Comparison of ENCODE assay signal across 17 cellular contexts in the genomic region with DNA sequence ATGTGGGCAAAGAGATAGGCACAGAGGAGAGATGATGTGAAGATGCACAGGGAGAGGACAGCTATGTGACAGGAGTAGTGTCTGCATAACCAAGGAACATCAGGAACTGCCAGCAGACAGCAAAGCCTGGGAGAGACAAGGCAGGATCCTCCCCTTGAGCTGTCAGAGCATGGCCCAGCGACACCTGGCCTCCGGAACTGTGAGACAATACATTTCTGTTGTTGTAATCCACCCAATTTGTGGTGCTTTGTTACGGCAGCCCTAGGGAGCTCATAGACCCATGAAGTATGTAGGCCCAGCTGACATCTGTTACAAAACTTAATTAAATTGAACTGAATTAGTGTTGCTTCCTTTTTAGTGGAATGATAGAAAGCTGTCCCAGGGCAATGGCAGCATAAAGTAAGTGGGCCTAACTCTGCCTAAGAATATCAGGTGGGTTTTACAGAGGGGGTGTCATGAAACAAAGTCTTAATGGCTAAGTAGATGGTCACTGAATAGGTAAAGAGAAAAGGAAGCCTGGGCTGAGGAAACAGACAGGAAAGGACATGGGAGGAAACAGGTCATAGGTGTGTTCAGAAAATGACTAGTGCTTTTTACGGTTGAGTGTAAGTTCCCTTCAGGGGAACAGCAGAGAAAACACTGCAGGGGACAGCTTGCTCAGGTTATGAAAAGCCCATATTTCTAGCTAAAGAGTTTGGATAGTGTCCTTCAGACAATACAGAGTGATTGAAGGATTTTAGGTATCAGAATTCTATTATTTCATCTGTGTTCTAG. TPM values are rescaled to one million over a fixed set of nuclear protein-coding genes. Genes with fewer than 3 reads are reported as not detected.
"Had no signal": no experiment of that assay in that cellular context is flagged by ENCODE, and none has a peak within 500 bp of the region (broad histone marks: within the 10 kb centered on the region; RNA-seq: fewer than 3 reads in every experiment).

No MANE protein-coding gene starts in this region.

- ATAC-seq: activated CD4-positive, CD25-positive, alpha-beta regulatory T cell treated with anti-CD3 and anti-CD28 coated beads, Interleukin-2, amount 50 U/mL, for 24 hours; pancreas; stimulated activated naive CD8-positive, alpha-beta T cell treated with anti-CD3 and anti-CD28 coated beads, Interleukin-15, amount 100 ng/mL, for 72 hours had no signal

- H3K9me3 ChIP-seq: breast epithelium, pancreas, testis had no signal

- H3K27me3 ChIP-seq: breast epithelium, pancreas, testis had no signal

- FAIRE-seq: pancreas had no signal

- H3K27ac ChIP-seq: breast epithelium, dorsolateral prefrontal cortex, pancreas, testis had no signal

- H3K36me3 ChIP-seq: breast epithelium, pancreas had no signal

- H3K36me3 Mint-ChIP-seq: activated CD4-positive, alpha-beta memory T cell treated with anti-CD3 and anti-CD28 coated beads for 36 hours; activated naive CD8-positive, alpha-beta T cell treated with anti-CD3 and anti-CD28 coated beads for 36 hours had no signal

- H3K4me1 ChIP-seq: breast epithelium, testis had no signal

- H3K27ac Mint-ChIP-seq: activated CD4-positive, alpha-beta memory T cell treated with anti-CD3 and anti-CD28 coated beads for 36 hours; activated naive CD8-positive, alpha-beta T cell treated with anti-CD3 and anti-CD28 coated beads for 36 hours; stimulated activated naive CD8-positive, alpha-beta T cell treated with anti-CD3 and anti-CD28 coated beads, Interleukin-15, amount 100 ng/mL, for 72 hours had no signal

- DNase-seq: activated CD4-positive, alpha-beta memory T cell treated with anti-CD3 and anti-CD28 coated beads for 36 hours; activated gamma-delta T cell; activated naive CD8-positive, alpha-beta T cell treated with anti-CD3 and anti-CD28 coated beads for 36 hours; activated T-cell treated with anti-CD3 and anti-CD28 coated beads, Interleukin-2, amount 50 U/mL, for 48 hours; anterior cingulate cortex; dorsolateral prefrontal cortex; islet precursor cell; pancreas; stimulated activated CD4-positive, alpha-beta T cell treated with anti-CD3 and anti-CD28 coated beads, Interleukin-15, amount 100 ng/mL, for 24 hours; stimulated activated CD4-positive, alpha-beta T cell treated with anti-CD3 and anti-CD28 coated beads, Interleukin-4, amount 100 ng/mL, for 24 hours; stimulated activated naive CD8-positive, alpha-beta T cell treated with anti-CD3 and anti-CD28 coated beads, Interleukin-15, amount 100 ng/mL, for 72 hours; testis had no signal

- H3K4me3 ChIP-seq: breast epithelium, dorsolateral prefrontal cortex, pancreas, testis had no signal

- H3K4me1 Mint-ChIP-seq: activated naive CD8-positive, alpha-beta T cell treated with anti-CD3 and anti-CD28 coated beads for 36 hours; neural crest cell; stimulated activated naive CD8-positive, alpha-beta T cell treated with anti-CD3 and anti-CD28 coated beads, Interleukin-15, amount 100 ng/mL, for 72 hours had no signal

- H3K4me3 Mint-ChIP-seq: activated CD4-positive, alpha-beta memory T cell treated with anti-CD3 and anti-CD28 coated beads for 36 hours; activated naive CD8-positive, alpha-beta T cell treated with anti-CD3 and anti-CD28 coated beads for 36 hours; neural crest cell; stimulated activated naive CD8-positive, alpha-beta T cell treated with anti-CD3 and anti-CD28 coated beads, Interleukin-15, amount 100 ng/mL, for 72 hours had no signal

- H3K9me3 Mint-ChIP-seq: activated CD4-positive, alpha-beta memory T cell treated with anti-CD3 and anti-CD28 coated beads for 36 hours; activated naive CD8-positive, alpha-beta T cell treated with anti-CD3 and anti-CD28 coated beads for 36 hours; neural crest cell; stimulated activated naive CD8-positive, alpha-beta T cell treated with anti-CD3 and anti-CD28 coated beads, Interleukin-15, amount 100 ng/mL, for 72 hours had no signal

RNA-seq across cellular contexts. Expression of a gene that starts 24.8 kb away (rescaled TPM):
- total RNA-seq: activated CD4-positive, alpha-beta memory T cell treated with anti-CD3 and anti-CD28 coated beads for 36 hours; activated naive CD8-positive, alpha-beta T cell treated with anti-CD3 and anti-CD28 coated beads for 36 hours; chondrocyte; T-helper 2 cell treated with Interferon-gamma antibody and Interleukin-4, amounts not matched to agents 100 ng/mL and 5 ng/mL, for 36 hours had no signal
